ENCODE assay signal across 16 cellular contexts in the genomic region with DNA sequence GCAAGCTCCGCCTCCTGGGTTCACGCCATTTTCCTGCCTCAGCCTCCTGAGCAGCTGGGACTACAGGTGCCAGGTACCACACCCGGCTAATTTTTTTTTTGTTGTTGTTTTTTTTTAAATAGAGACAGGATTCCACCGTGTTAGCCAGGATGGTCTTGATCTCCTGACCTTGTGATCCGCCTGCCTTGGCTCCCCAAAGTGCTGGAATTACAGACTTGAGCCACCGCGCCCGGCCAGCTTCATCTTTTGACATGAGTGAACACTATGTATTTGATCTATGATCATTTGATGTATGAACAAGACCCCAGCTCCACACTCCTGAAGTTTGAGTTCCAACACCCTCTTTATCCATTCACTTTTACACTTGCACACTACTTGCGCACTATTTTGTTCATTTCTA.
"Had no signal": no experiment of that assay in that cellular context is flagged by ENCODE, and none has a peak within 500 bp of the region (broad histone marks: within the 10 kb centered on the region; RNA-seq: fewer than 3 reads in every experiment).

No MANE protein-coding gene starts in this region.

- H3K27ac ChIP-seq: gastroesophageal sphincter, heart right ventricle, VCaP had no signal

- ATAC-seq: activated CD8-positive, alpha-beta T cell treated with anti-CD3 and anti-CD28 coated beads, Interleukin-2, amount 10 ng/mL, durations not matched to agents 7 days and 5 days; gastroesophageal sphincter; heart right ventricle; left cardiac atrium; stimulated activated memory B cell treated with anti-CD40 and anti-IgM and Interleukin-4, amounts not matched to agents 10 μg/mL and 1 μg/mL and 100 μg/mL, for 72 hours had no signal

- H3K9me3 ChIP-seq: gastroesophageal sphincter, heart right ventricle had no signal

- H3K4me3 Mint-ChIP-seq: activated CD8-positive, alpha-beta T cell treated with anti-CD3 and anti-CD28 coated beads, Interleukin-2, amount 10 ng/mL, durations not matched to agents 7 days and 5 days; activated naive CD8-positive, alpha-beta T cell treated with anti-CD3 and anti-CD28 coated beads for 36 hours; stimulated activated memory B cell treated with anti-CD40 and anti-IgM and Interleukin-4, amounts not matched to agents 10 μg/mL and 1 μg/mL and 100 μg/mL, for 72 hours had no signal

- H3K27me3 Mint-ChIP-seq: activated naive CD8-positive, alpha-beta T cell treated with anti-CD3 and anti-CD28 coated beads for 36 hours had no signal

- H3K4me1 ChIP-seq: gastroesophageal sphincter had no signal

- DNase-seq: activated CD4-positive, alpha-beta T cell treated with anti-CD3 and anti-CD28 coated beads for 1 hour; activated CD8-positive, alpha-beta T cell treated with anti-CD3 and anti-CD28 coated beads, Interleukin-2, amount 10 ng/mL, durations not matched to agents 7 days and 5 days; activated effector memory CD4-positive, alpha-beta T cell treated with Interleukin-2 at 50 U/mL for 16 hours; activated naive CD8-positive, alpha-beta T cell treated with anti-CD3 and anti-CD28 coated beads for 36 hours; activated T-cell treated with anti-CD3 and anti-CD28 coated beads for 4 hours; cerebellar nuclear complex; dermis blood vessel endothelial cell; heart right ventricle; left cardiac atrium; posterior cingulate gyrus; retina; stimulated activated CD4-positive, alpha-beta T cell treated with anti-CD3 and anti-CD28 coated beads, Interleukin-2, amount 100 ng/mL, for 48 hours had no signal

- H3K27ac Mint-ChIP-seq: activated naive CD8-positive, alpha-beta T cell treated with anti-CD3 and anti-CD28 coated beads for 36 hours; stimulated activated memory B cell treated with anti-CD40 and anti-IgM and Interleukin-4, amounts not matched to agents 10 μg/mL and 1 μg/mL and 100 μg/mL, for 72 hours had no signal

- H3K4me3 ChIP-seq: gastroesophageal sphincter, heart right ventricle, lung had no signal

- H3K27me3 ChIP-seq: gastroesophageal sphincter, heart right ventricle had no signal

- H3K36me3 ChIP-seq: gastroesophageal sphincter, heart right ventricle had no signal
